In genomic region chr11:69101100-69101791, GRCh38 we compare ENCODE assay signal across 8 cellular contexts. TPM values are rescaled to one million over a fixed set of nuclear protein-coding genes. Genes with fewer than 3 reads are reported as not detected.
A peak's percentile ranks its signal among the peaks of the same experiment; 100 is the strongest.
DNase-seq lines count a peak whose midpoint lies in the region; ATAC-seq and TF ChIP-seq lines count a peak whose summit lies in the region.

No MANE protein-coding gene starts in this region.

- H3K27ac Mint-ChIP-seq in activated T-helper 17 cell treated with anti-CD3 and anti-CD28 coated beads, Interleukin-2, amount 50 U/mL, for 72 hours, result no peak overlapping the region

- no peaks in the 10 kb centered on the region for H3K4me1 Mint-ChIP-seq in activated T-helper 17 cell treated with anti-CD3 and anti-CD28 coated beads, Interleukin-2, amount 50 U/mL, for 72 hours

- no peaks in the 10 kb centered on the region for H3K36me3 Mint-ChIP-seq in activated T-helper 17 cell treated with anti-CD3 and anti-CD28 coated beads, Interleukin-2, amount 50 U/mL, for 72 hours (ENCODE audit: low read depth)

- 27% methylated on average over 3 of the region's 14 CpGs for WGBS in suprapubic skin

- H3K4me1 ChIP-seq in Peyer's patch (no peaks in the 10 kb centered on the region), suprapubic skin (peaks cover 18% of the 10 kb centered on the region)

- H3K27me3 ChIP-seq in Peyer's patch, result no peaks in the 10 kb centered on the region
- H3K27me3 ChIP-seq in suprapubic skin, result no peaks in the 10 kb centered on the region

- DNase-seq in ELR (ENCODE audit: low read depth) (peak; percentile 78), HS-5 (ENCODE audit: low read depth) (peak; percentile 23), Peyer's patch (peak; percentile 56 to 88 (median 86)), fibroblast of the aortic adventitia (ENCODE audit: low read depth) (peak; percentile 75), occipital lobe (lab: John Stamatoyannopoulos, UW) (peak; percentile 39), suprapubic skin (ENCODE audit: low spot score in 2 of 2) (peak in 1 of 2 donors; percentile 83)

- peak; percentile 94 for ATAC-seq in activated T-helper 17 cell treated with anti-CD3 and anti-CD28 coated beads, Interleukin-2, amount 50 U/mL, for 72 hours (replicated peaks)
- no peak for ATAC-seq in HG02884 (IDR thresholded peaks at IDR 0.05; ENCODE audit: unreplicated experiment)

- H3K9me3 ChIP-seq in Peyer's patch, result no peaks in the 10 kb centered on the region
- H3K9me3 ChIP-seq in suprapubic skin, result no peaks in the 10 kb centered on the region

- H3K27ac ChIP-seq in Peyer's patch (no peak overlapping the region), suprapubic skin (no peak overlapping the region)

- no peaks in the 10 kb centered on the region for H3K27me3 Mint-ChIP-seq in activated T-helper 17 cell treated with anti-CD3 and anti-CD28 coated beads, Interleukin-2, amount 50 U/mL, for 72 hours

- no peaks in the 10 kb centered on the region for H3K9me3 Mint-ChIP-seq in activated T-helper 17 cell treated with anti-CD3 and anti-CD28 coated beads, Interleukin-2, amount 50 U/mL, for 72 hours

- TF ChIP-seq CTCF in Peyer's patch (IDR thresholded peaks at IDR 0.05) (peak; percentile 77 to 99 (median 98)), fibroblast of the aortic adventitia (IDR thresholded peaks at IDR 0.05; ENCODE audit: insufficient read depth, low read length) (peak; percentile 100), suprapubic skin (IDR thresholded peaks at IDR 0.05) (peak; percentile 94 to 100)

- no peak overlapping the region for H3K4me3 Mint-ChIP-seq in activated T-helper 17 cell treated with anti-CD3 and anti-CD28 coated beads, Interleukin-2, amount 50 U/mL, for 72 hours

- H3K36me3 ChIP-seq in Peyer's patch (no peaks in the 10 kb centered on the region), suprapubic skin (no peaks in the 10 kb centered on the region)

- no peak overlapping the region for H3K4me3 ChIP-seq in Peyer's patch
- H3K4me3 ChIP-seq in fibroblast of the aortic adventitia (ENCODE audit: low read depth, low read length), result no peak overlapping the region
- no peak overlapping the region for H3K4me3 ChIP-seq in suprapubic skin

- TF ChIP-seq POLR2A in Peyer's patch (IDR thresholded peaks at IDR 0.05) (no peak), suprapubic skin (IDR thresholded peaks at IDR 0.05) (no peak)

- no peak for TF ChIP-seq EP300 in suprapubic skin (IDR thresholded peaks at IDR 0.05)

RNA-seq across cellular contexts. Expression of gene TPCN2, which starts 52.5 kb away (rescaled TPM):
- total RNA-seq in Peyer's patch (10 to 100 TPM; 22.4 to 42.5 (median 33.0) TPM), fibroblast of the aortic adventitia (ENCODE audit: low replicate concordance) (10.3 and 11.1 TPM in 2 replicates), occipital lobe (7.6 TPM), suprapubic skin (10 to 100 TPM in 3 of 4 donors, 1 to 10 TPM in 1; 8.4 to 30.3 (median 24.4) TPM)
- 10 to 100 TPM; 12.8 to 15.9 TPM for total RNA-seq in activated T-helper 17 cell treated with anti-CD3 and anti-CD28 coated beads, Interleukin-2, amount 50 U/mL, for 72 hours

RNA-seq across cellular contexts. Expression of gene SMIM38, which starts 54.5 kb away (rescaled TPM):
- total RNA-seq in Peyer's patch (1 to 10 TPM in 1 of 4 donors, under 1 TPM in 1, not detected in 2; 0.95 to 2.8 TPM), fibroblast of the aortic adventitia (ENCODE audit: low replicate concordance) (0.09 and 0.33 TPM in 2 replicates), occipital lobe (0.78 TPM), suprapubic skin (1 to 10 TPM in 1 of 4 donors, under 1 TPM in 2, not detected in 1; 0.26 to 3.1 (median 0.31) TPM)
- total RNA-seq in activated T-helper 17 cell treated with anti-CD3 and anti-CD28 coated beads, Interleukin-2, amount 50 U/mL, for 72 hours, result 1 to 10 TPM in 1 of 2 donors, under 1 TPM in 1; 0.26 to 4.7 TPM
